21 cellular contexts compared by ENCODE assay signal in genomic region chr4:161937151-161937550, GRCh38.
"Had no signal": no experiment of that assay in that cellular context is flagged by ENCODE, and none has a peak within 500 bp of the region (broad histone marks: within the 10 kb centered on the region; RNA-seq: fewer than 3 reads in every experiment).

No MANE protein-coding gene starts in this region.

- H3K4me3 ChIP-seq: hepatocyte, left ventricle myocardium inferior, tibial artery had no signal

- H3K4me1 Mint-ChIP-seq: activated naive CD8-positive, alpha-beta T cell treated with anti-CD3 and anti-CD28 coated beads for 36 hours; stimulated activated effector memory CD8-positive, alpha-beta T cell treated with anti-CD3 and anti-CD28 coated beads, Interleukin-12 subunit alpha, Interleukin-12 subunit beta, amount 100 ng/mL, for 72 hours; stimulated activated naive CD8-positive, alpha-beta T cell treated with anti-CD3 and anti-CD28 coated beads, Interleukin-15, amount 100 ng/mL, for 72 hours had no signal

- DNase-seq: activated CD4-positive, alpha-beta T cell treated with anti-CD3 and anti-CD28 coated beads for 4 hours; activated CD4-positive, alpha-beta T cell treated with anti-CD3 and anti-CD28 coated beads, Interleukin-2, amount 50 U/mL, for 48 hours; activated CD4-positive, CD25-positive, alpha-beta regulatory T cell; activated naive CD4-positive, alpha-beta T cell treated with Interleukin-2 at 50 U/mL for 16 hours; activated naive CD8-positive, alpha-beta T cell treated with anti-CD3 and anti-CD28 coated beads for 36 hours; activated T-cell treated with anti-CD3 and anti-CD28 coated beads, Interleukin-2, amount 50 U/mL, for 48 hours; glutamatergic neuron; left ventricle myocardium inferior; right cardiac atrium; stimulated activated CD4-positive, alpha-beta T cell treated with anti-CD3 and anti-CD28 coated beads, Interleukin-1b, Interleukin-23, amount 100 ng/mL, for 48 hours; stimulated activated naive CD8-positive, alpha-beta T cell treated with anti-CD3 and anti-CD28 coated beads, Interleukin-15, amount 100 ng/mL, for 72 hours; T-helper 2 cell; tibial artery had no signal

- H2AFZ ChIP-seq: hepatocyte, parathyroid adenoma had no signal

- H3K9ac ChIP-seq: parathyroid adenoma had no signal

- H3K27ac ChIP-seq: hepatocyte, left ventricle myocardium inferior, neutrophil, parathyroid adenoma, tibial artery had no signal

- H3K36me3 Mint-ChIP-seq: activated naive CD8-positive, alpha-beta T cell treated with anti-CD3 and anti-CD28 coated beads for 36 hours; natural killer cell treated with Interleukin-12 subunit alpha and Interleukin-12 subunit beta and Interleukin-15 and Interleukin-18, amount 100 ng/mL, for 72 hours; stimulated activated effector memory CD8-positive, alpha-beta T cell treated with anti-CD3 and anti-CD28 coated beads, Interleukin-12 subunit alpha, Interleukin-12 subunit beta, amount 100 ng/mL, for 72 hours had no signal

- H3K27me3 Mint-ChIP-seq: activated naive CD8-positive, alpha-beta T cell treated with anti-CD3 and anti-CD28 coated beads for 36 hours; natural killer cell treated with Interleukin-12 subunit alpha and Interleukin-12 subunit beta and Interleukin-15 and Interleukin-18, amount 100 ng/mL, for 72 hours; stimulated activated naive CD8-positive, alpha-beta T cell treated with anti-CD3 and anti-CD28 coated beads, Interleukin-15, amount 100 ng/mL, for 72 hours had no signal

- H3K4me3 Mint-ChIP-seq: activated naive CD8-positive, alpha-beta T cell treated with anti-CD3 and anti-CD28 coated beads for 36 hours; natural killer cell treated with Interleukin-12 subunit alpha and Interleukin-12 subunit beta and Interleukin-15 and Interleukin-18, amount 100 ng/mL, for 72 hours; stimulated activated effector memory CD8-positive, alpha-beta T cell treated with anti-CD3 and anti-CD28 coated beads, Interleukin-12 subunit alpha, Interleukin-12 subunit beta, amount 100 ng/mL, for 72 hours; stimulated activated naive CD8-positive, alpha-beta T cell treated with anti-CD3 and anti-CD28 coated beads, Interleukin-15, amount 100 ng/mL, for 72 hours had no signal

- ATAC-seq: esophagus mucosa; natural killer cell treated with Interleukin-12 subunit alpha and Interleukin-12 subunit beta and Interleukin-15 and Interleukin-18, amount 100 ng/mL, for 72 hours; right cardiac atrium; stimulated activated effector memory CD8-positive, alpha-beta T cell treated with anti-CD3 and anti-CD28 coated beads, Interleukin-12 subunit alpha, Interleukin-12 subunit beta, amount 100 ng/mL, for 72 hours; stimulated activated naive CD8-positive, alpha-beta T cell treated with anti-CD3 and anti-CD28 coated beads, Interleukin-15, amount 100 ng/mL, for 72 hours had no signal

- H3K4me1 ChIP-seq: left ventricle myocardium inferior, parathyroid adenoma, tibial artery had no signal

- H3K36me3 ChIP-seq: left ventricle myocardium inferior, neutrophil, tibial artery had no signal

- H3K27me3 ChIP-seq: hepatocyte, neutrophil, tibial artery had no signal

- H3K9me3 ChIP-seq: neutrophil, tibial artery had no signal

- H3K9me3 Mint-ChIP-seq: stimulated activated naive CD8-positive, alpha-beta T cell treated with anti-CD3 and anti-CD28 coated beads, Interleukin-15, amount 100 ng/mL, for 72 hours had no signal

- H3K79me2 ChIP-seq: hepatocyte, parathyroid adenoma had no signal

- H3K27ac Mint-ChIP-seq: activated naive CD8-positive, alpha-beta T cell treated with anti-CD3 and anti-CD28 coated beads for 36 hours; natural killer cell treated with Interleukin-12 subunit alpha and Interleukin-12 subunit beta and Interleukin-15 and Interleukin-18, amount 100 ng/mL, for 72 hours; stimulated activated effector memory CD8-positive, alpha-beta T cell treated with anti-CD3 and anti-CD28 coated beads, Interleukin-12 subunit alpha, Interleukin-12 subunit beta, amount 100 ng/mL, for 72 hours; stimulated activated naive CD8-positive, alpha-beta T cell treated with anti-CD3 and anti-CD28 coated beads, Interleukin-15, amount 100 ng/mL, for 72 hours had no signal

- H3K4me2 ChIP-seq: hepatocyte had no signal

- FAIRE-seq: bronchial epithelial cell, frontal cortex had no signal
